15 cellular contexts compared by ENCODE assay signal in the genomic region with DNA sequence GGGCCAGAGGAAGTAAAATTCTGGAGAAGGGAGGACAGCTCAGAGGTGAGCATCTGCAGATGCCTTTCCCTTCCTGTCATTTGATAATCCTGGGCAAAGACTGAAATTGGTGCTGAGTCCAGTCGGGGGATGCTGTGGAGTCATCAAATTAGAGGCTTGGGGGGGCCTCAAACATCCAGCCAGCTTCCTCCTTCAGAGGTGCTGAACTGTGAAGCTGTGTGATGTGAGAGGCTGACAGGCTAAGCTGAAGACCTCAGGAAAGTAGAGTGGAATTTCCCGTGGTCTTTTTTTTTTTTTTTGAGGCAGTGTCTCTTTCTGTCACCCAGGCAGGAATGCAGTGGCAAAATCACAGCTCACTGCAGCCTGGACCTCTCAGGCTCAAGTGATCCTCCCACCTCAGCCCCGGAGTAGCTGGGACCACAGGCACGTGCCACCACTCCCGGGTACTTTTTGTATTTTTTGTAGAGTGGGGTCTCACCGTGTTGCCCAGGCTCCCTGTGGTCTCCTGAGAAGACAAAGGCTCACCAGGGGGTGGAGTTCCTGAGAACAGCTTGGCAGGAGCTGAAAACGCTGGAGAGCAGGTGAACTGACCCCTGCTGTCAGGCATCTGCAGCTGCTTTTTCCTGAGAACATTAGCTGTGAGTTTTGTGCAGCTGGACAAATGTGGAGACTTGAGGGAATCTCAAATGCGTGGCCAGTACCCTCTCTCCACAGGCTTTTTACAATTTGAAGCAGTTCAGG. TPM values are rescaled to one million over a fixed set of nuclear protein-coding genes. Genes with fewer than 3 reads are reported as not detected.
A peak's percentile ranks its signal among the peaks of the same experiment; 100 is the strongest.
DNase-seq lines count a peak whose midpoint lies in the region; FAIRE-seq and TF ChIP-seq lines count a peak whose summit lies in the region.
"Had no signal": no experiment of that assay in that cellular context is flagged by ENCODE, and none has a peak within 500 bp of the region (broad histone marks: within the 10 kb centered on the region; RNA-seq: fewer than 3 reads in every experiment).

No MANE protein-coding gene starts in this region.

- H4K20me1 ChIP-seq in BLaER1 = no peaks in the 10 kb centered on the region
- H4K20me1 ChIP-seq in hepatocyte (ENCODE audit: insufficient read depth, poor library complexity, severe bottlenecking) = no peaks in the 10 kb centered on the region

- H3K9me3 ChIP-seq in BLaER1 = peaks cover 21% of the 10 kb centered on the region
- no peaks in the 10 kb centered on the region for H3K9me3 ChIP-seq in hepatocyte (ENCODE audit: low read depth)

- H2AFZ ChIP-seq in hepatocyte = no peak overlapping the region

- FAIRE-seq in GM19239 (lab: Jason Lieb, UNC) = peak; percentile 85
- FAIRE-seq: colon, TTC549 had no signal

- no peaks in the 10 kb centered on the region for H3K27me3 ChIP-seq in BLaER1
- no peaks in the 10 kb centered on the region for H3K27me3 ChIP-seq in hepatocyte

- H3K79me2 ChIP-seq in hepatocyte = no peaks in the 10 kb centered on the region

- 21% methylated on average over 8 of the region's 8 CpGs for WGBS in hepatocyte (ENCODE audit: low lambda C conversion rate, missing lambda C conversion rate)

- peaks cover 10% of the 10 kb centered on the region; the same call in 1 of the 2 replicates for H3K36me3 ChIP-seq in BLaER1
- H3K36me3 ChIP-seq in hepatocyte (replicated peaks; ENCODE audit: insufficient read depth, low read depth) = no peaks in the 10 kb centered on the region

- H3K27ac ChIP-seq in BLaER1 = peak overlapping the region; percentile 33
- H3K27ac ChIP-seq in hepatocyte = no peak overlapping the region
- H3K27ac ChIP-seq: C4-2B had no signal

- no peak overlapping the region for H3K9ac ChIP-seq in BLaER1

- H3K9me2 ChIP-seq in hepatocyte (replicated peaks; ENCODE audit: insufficient read depth) = no peaks in the 10 kb centered on the region

- TF ChIP-seq CTCF in hepatocyte (IDR thresholded peaks at IDR 0.05; ENCODE audit: poor library complexity) = peak; percentile 37

- H3K4me3 ChIP-seq in BLaER1 (no peak overlapping the region), hepatocyte (no peak overlapping the region)

- DNase-seq in GM19239 (ENCODE audit: insufficient read length, low spot score) (peak; percentile 34), NCI-H2227 (lab: John Stamatoyannopoulos, UW; ENCODE audit: unreplicated experiment) (peak; percentile 48), hepatocyte (ENCODE audit: low spot score) (peak; percentile 51), mucosa of gallbladder (ENCODE audit: low spot score) (no peak), LoVo (ENCODE audit: low spot score) (no peak), kidney glomerular epithelial cell (lab: John Stamatoyannopoulos, UW) (no peak), AG08395 (ENCODE audit: low spot score) (no peak)
- DNase-seq: activated effector memory CD4-positive, alpha-beta T cell treated with anti-CD3 and anti-CD28 coated beads, Interleukin-2, amount 50 U/mL, for 16 hours; HFFc6; midbrain; stimulated activated CD8-positive, alpha-beta memory T cell treated with anti-CD3 and anti-CD28 coated beads, Interleukin-4, amount 100 ng/mL, for 48 hours had no signal

- H3K4me2 ChIP-seq in BLaER1 (peak overlapping the region; percentile 65), hepatocyte (no peak overlapping the region)

- H3K4me1 ChIP-seq in BLaER1 (peaks cover 68% of the 10 kb centered on the region), hepatocyte (ENCODE audit: insufficient read depth) (no peaks in the 10 kb centered on the region)

RNA-seq across cellular contexts. Expression of a gene that starts 6.1 kb away (rescaled TPM):
- total RNA-seq in hepatocyte (0.50 TPM in 1 of 2 replicates, not detected in the other), mucosa of gallbladder (not detected)
- polyA plus RNA-seq in hepatocyte = not detected in 2 replicates
- total RNA-seq: HFFc6 had no signal

RNA-seq across cellular contexts. Expression of a gene that starts 33.8 kb away (rescaled TPM):
- total RNA-seq in hepatocyte (not detected in 2 replicates), mucosa of gallbladder (0.14 TPM)
- not detected in 2 replicates for polyA plus RNA-seq in hepatocyte
- total RNA-seq: HFFc6 had no signal

Comparison
In these comparisons a context has a peak if more than half of its experiments do, and no peak if none do; other contexts are left out.
1. DNase-seq: peak in GM19239 (single experiment), NCI-H2227 (single experiment) and hepatocyte (single experiment); none in mucosa of gallbladder (single experiment), LoVo (single experiment), kidney glomerular epithelial cell (single experiment) and AG08395 (single experiment).